In genomic region chr7:55448526-55448925, GRCh38 we compare ENCODE assay signal across 1 cellular context.
TF ChIP-seq lines count a peak whose summit lies in the region.

No MANE protein-coding gene starts in this region.

TF ChIP-seq in GM23338, 12 proteins besides CTCF, POLR2A, EP300 and RAD21 (continued from another document):
- TF ChIP-seq REST (IDR thresholded peaks at IDR 0.05; ENCODE audit: unreplicated experiment): no peak
- TF ChIP-seq JUNB (IDR thresholded peaks at IDR 0.05; ENCODE audit: unreplicated experiment): no peak
- TF ChIP-seq CREB1 (CRISPR knock-in tag; IDR thresholded peaks at IDR 0.05; ENCODE audit: low read depth): no peak
- no peak for TF ChIP-seq NANOG (IDR thresholded peaks at IDR 0.05; ENCODE audit: borderline replicate concordance)
- no peak for TF ChIP-seq POLR2AphosphoS5 (IDR thresholded peaks at IDR 0.05; ENCODE audit: low read depth)
- TF ChIP-seq ZNF114 (CRISPR knock-in tag; IDR thresholded peaks at IDR 0.05): no peak
- TF ChIP-seq EZH2phosphoT487 (IDR thresholded peaks at IDR 0.05; ENCODE audit: unreplicated experiment): no peak
TF ChIP-seq in GM23338: peak in this region for 0.
